In the genomic region with DNA sequence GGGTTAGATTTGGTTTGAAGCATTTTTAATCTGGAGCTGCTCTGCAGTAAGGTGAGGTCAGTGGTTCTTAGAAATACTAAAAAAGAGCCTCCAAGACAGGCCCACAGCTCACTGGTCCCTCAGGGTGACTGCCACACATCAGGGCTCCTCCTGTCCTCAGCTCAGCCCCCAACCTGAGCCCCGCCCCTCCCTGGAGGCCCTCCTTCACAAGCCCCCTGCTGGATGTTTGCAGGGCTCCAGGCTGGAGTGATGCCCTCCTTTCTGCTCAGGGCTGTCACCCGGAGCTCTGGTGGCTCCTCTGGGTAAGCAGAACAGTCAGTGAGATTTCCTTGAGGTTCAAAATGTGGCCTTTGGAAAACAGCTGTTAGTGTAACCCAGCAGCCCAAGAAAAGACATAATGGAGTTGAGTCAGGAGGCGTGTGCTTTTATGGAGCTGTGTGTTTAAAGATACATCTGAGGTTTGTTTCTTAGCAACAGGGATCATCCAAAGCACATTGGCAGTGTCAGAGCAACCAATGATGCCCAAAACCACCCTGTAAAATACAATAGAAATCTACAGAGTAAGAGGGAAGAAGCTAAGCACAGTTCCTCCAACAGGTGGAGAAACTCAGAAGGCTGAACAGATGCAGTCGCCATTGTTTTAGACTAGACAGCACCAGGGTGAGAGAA, we compare ENCODE assay signal across 1 cellular context.
TF ChIP-seq lines count a peak whose summit lies in the region.

No MANE protein-coding gene starts in this region.

TF ChIP-seq in SK-N-SH, 30 proteins besides CTCF, POLR2A, EP300 and RAD21 (continued from another document):
- TF ChIP-seq, protein P1, sequence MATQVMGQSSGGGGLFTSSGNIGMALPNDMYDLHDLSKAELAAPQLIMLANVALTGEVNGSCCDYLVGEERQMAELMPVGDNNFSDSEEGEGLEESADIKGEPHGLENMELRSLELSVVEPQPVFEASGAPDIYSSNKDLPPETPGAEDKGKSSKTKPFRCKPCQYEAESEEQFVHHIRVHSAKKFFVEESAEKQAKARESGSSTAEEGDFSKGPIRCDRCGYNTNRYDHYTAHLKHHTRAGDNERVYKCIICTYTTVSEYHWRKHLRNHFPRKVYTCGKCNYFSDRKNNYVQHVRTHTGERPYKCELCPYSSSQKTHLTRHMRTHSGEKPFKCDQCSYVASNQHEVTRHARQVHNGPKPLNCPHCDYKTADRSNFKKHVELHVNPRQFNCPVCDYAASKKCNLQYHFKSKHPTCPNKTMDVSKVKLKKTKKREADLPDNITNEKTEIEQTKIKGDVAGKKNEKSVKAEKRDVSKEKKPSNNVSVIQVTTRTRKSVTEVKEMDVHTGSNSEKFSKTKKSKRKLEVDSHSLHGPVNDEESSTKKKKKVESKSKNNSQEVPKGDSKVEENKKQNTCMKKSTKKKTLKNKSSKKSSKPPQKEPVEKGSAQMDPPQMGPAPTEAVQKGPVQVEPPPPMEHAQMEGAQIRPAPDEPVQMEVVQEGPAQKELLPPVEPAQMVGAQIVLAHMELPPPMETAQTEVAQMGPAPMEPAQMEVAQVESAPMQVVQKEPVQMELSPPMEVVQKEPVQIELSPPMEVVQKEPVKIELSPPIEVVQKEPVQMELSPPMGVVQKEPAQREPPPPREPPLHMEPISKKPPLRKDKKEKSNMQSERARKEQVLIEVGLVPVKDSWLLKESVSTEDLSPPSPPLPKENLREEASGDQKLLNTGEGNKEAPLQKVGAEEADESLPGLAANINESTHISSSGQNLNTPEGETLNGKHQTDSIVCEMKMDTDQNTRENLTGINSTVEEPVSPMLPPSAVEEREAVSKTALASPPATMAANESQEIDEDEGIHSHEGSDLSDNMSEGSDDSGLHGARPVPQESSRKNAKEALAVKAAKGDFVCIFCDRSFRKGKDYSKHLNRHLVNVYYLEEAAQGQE (IDR thresholded peaks at IDR 0.05; ENCODE audit: low read depth, low read length), result no peak
- TF ChIP-seq POLR2AphosphoS5 (IDR thresholded peaks at IDR 0.05; ENCODE audit: low read depth, low read length) (no peak), SIN3A (IDR thresholded peaks at IDR 0.05; ENCODE audit: borderline replicate concordance, low read depth, low read length) (no peak)
